Comparison of ENCODE assay signal across 29 cellular contexts in genomic region chr3:69210068-69210730, GRCh38.
"Had no signal": no experiment of that assay in that cellular context is flagged by ENCODE, and none has a peak within 500 bp of the region (broad histone marks: within the 10 kb centered on the region; RNA-seq: fewer than 3 reads in every experiment).

No MANE protein-coding gene starts in this region.

- H3K4me3 Mint-ChIP-seq: activated CD4-positive, alpha-beta memory T cell treated with anti-CD3 and anti-CD28 coated beads, Interleukin-2, amount 10 ng/mL, durations not matched to agents 7 days and 5 days; activated CD4-positive, alpha-beta T cell treated with anti-CD3 and anti-CD28 coated beads, Interleukin-2, amount 10 ng/mL, durations not matched to agents 7 days and 5 days; activated naive CD4-positive, alpha-beta T cell treated with anti-CD3 and anti-CD28 coated beads for 36 hours; activated naive CD8-positive, alpha-beta T cell treated with anti-CD3 and anti-CD28 coated beads, Interleukin-2, amount 10 ng/mL, durations not matched to agents 7 days and 5 days; effector memory CD8-positive, alpha-beta T cell; naive thymus-derived CD8-positive, alpha-beta T cell; stimulated activated memory B cell treated with anti-CD40 and anti-IgM and Interleukin-4, amounts not matched to agents 10 μg/mL and 1 μg/mL and 100 μg/mL, for 72 hours; stimulated activated naive CD8-positive, alpha-beta T cell treated with anti-CD3 and anti-CD28 coated beads, Interleukin-15, amount 100 ng/mL, for 72 hours; T-helper 17 cell had no signal

- H3K27ac Mint-ChIP-seq: activated CD4-positive, alpha-beta T cell treated with anti-CD3 and anti-CD28 coated beads, Interleukin-2, amount 10 ng/mL, durations not matched to agents 7 days and 5 days; activated naive CD4-positive, alpha-beta T cell treated with anti-CD3 and anti-CD28 coated beads for 36 hours; activated T-cell treated with anti-CD3 and anti-CD28 coated beads, Interleukin-2, amount 50 U/mL, for 72 hours; effector memory CD8-positive, alpha-beta T cell; naive thymus-derived CD8-positive, alpha-beta T cell; stimulated activated memory B cell treated with anti-CD40 and anti-IgM and Interleukin-4, amounts not matched to agents 10 μg/mL and 1 μg/mL and 100 μg/mL, for 72 hours; T-helper 17 cell had no signal

- H3K9me3 Mint-ChIP-seq: activated naive CD4-positive, alpha-beta T cell treated with anti-CD3 and anti-CD28 coated beads for 36 hours; activated T-cell treated with anti-CD3 and anti-CD28 coated beads, Interleukin-2, amount 50 U/mL, for 72 hours; effector memory CD8-positive, alpha-beta T cell; naive thymus-derived CD8-positive, alpha-beta T cell; stimulated activated memory B cell treated with anti-CD40 and anti-IgM and Interleukin-4, amounts not matched to agents 10 μg/mL and 1 μg/mL and 100 μg/mL, for 72 hours; stimulated activated naive CD8-positive, alpha-beta T cell treated with anti-CD3 and anti-CD28 coated beads, Interleukin-15, amount 100 ng/mL, for 72 hours had no signal

- ATAC-seq: activated CD4-positive, CD25-positive, alpha-beta regulatory T cell treated with anti-CD3 and anti-CD28 coated beads, Interleukin-2, amount 50 U/mL, for 24 hours; activated T-cell treated with anti-CD3 and anti-CD28 coated beads, Interleukin-2, amount 50 U/mL, for 72 hours; effector memory CD8-positive, alpha-beta T cell; heart left ventricle; naive thymus-derived CD8-positive, alpha-beta T cell; stimulated activated memory B cell treated with anti-CD40 and anti-IgM and Interleukin-4, amounts not matched to agents 10 μg/mL and 1 μg/mL and 100 μg/mL, for 72 hours; stimulated activated naive CD8-positive, alpha-beta T cell treated with anti-CD3 and anti-CD28 coated beads, Interleukin-15, amount 100 ng/mL, for 72 hours; T-helper 17 cell; upper lobe of right lung had no signal

- H3K4me1 Mint-ChIP-seq: stimulated activated memory B cell treated with anti-CD40 and anti-IgM and Interleukin-4, amounts not matched to agents 10 μg/mL and 1 μg/mL and 100 μg/mL, for 72 hours had no signal

- DNase-seq: activated CD4-positive, alpha-beta memory T cell treated with anti-CD3 and anti-CD28 coated beads, Interleukin-2, amount 10 ng/mL, durations not matched to agents 7 days and 5 days; activated CD4-positive, alpha-beta T cell treated with anti-CD3 and anti-CD28 coated beads, Interleukin-2, amount 10 ng/mL, durations not matched to agents 7 days and 5 days; activated effector memory CD4-positive, alpha-beta T cell treated with anti-CD3 and anti-CD28 coated beads, Interleukin-2, amount 50 U/mL, for 16 hours; activated naive CD4-positive, alpha-beta T cell treated with anti-CD3 and anti-CD28 coated beads for 36 hours; activated naive CD8-positive, alpha-beta T cell treated with anti-CD3 and anti-CD28 coated beads, Interleukin-2, amount 10 ng/mL, durations not matched to agents 7 days and 5 days; activated T-cell treated with anti-CD3 and anti-CD28 coated beads for 4 hours; activated T-cell treated with anti-CD3 and anti-CD28 coated beads, Interleukin-2, amount 50 U/mL, for 72 hours; amniotic stem cell; brain microvascular endothelial cell; cortex of kidney; effector memory CD8-positive, alpha-beta T cell; erythroblast; foreskin fibroblast; heart left ventricle; midbrain; naive thymus-derived CD8-positive, alpha-beta T cell; retina; sigmoid colon; small intestine; stimulated activated CD4-positive, alpha-beta T cell treated with anti-CD3 and anti-CD28 coated beads, Interleukin-4, amount 100 ng/mL, for 24 hours; stimulated activated naive CD8-positive, alpha-beta T cell treated with anti-CD3 and anti-CD28 coated beads, Interleukin-15, amount 100 ng/mL, for 72 hours; substantia nigra; T-helper 17 cell; T1000; upper lobe of right lung; WERI-Rb-1 had no signal

- H3K36me3 Mint-ChIP-seq: naive thymus-derived CD8-positive, alpha-beta T cell; stimulated activated memory B cell treated with anti-CD40 and anti-IgM and Interleukin-4, amounts not matched to agents 10 μg/mL and 1 μg/mL and 100 μg/mL, for 72 hours had no signal

- H3K4me3 ChIP-seq: heart left ventricle, prostate gland, sigmoid colon, upper lobe of right lung had no signal

- H3K27me3 ChIP-seq: brain microvascular endothelial cell, heart left ventricle, sigmoid colon, upper lobe of right lung had no signal

- H3K27me3 Mint-ChIP-seq: activated CD4-positive, alpha-beta memory T cell treated with anti-CD3 and anti-CD28 coated beads, Interleukin-2, amount 10 ng/mL, durations not matched to agents 7 days and 5 days; activated CD4-positive, alpha-beta T cell treated with anti-CD3 and anti-CD28 coated beads, Interleukin-2, amount 10 ng/mL, durations not matched to agents 7 days and 5 days; activated naive CD8-positive, alpha-beta T cell treated with anti-CD3 and anti-CD28 coated beads, Interleukin-2, amount 10 ng/mL, durations not matched to agents 7 days and 5 days; effector memory CD8-positive, alpha-beta T cell; naive thymus-derived CD8-positive, alpha-beta T cell; stimulated activated memory B cell treated with anti-CD40 and anti-IgM and Interleukin-4, amounts not matched to agents 10 μg/mL and 1 μg/mL and 100 μg/mL, for 72 hours; stimulated activated naive CD8-positive, alpha-beta T cell treated with anti-CD3 and anti-CD28 coated beads, Interleukin-15, amount 100 ng/mL, for 72 hours; T-helper 17 cell had no signal

- H3K9me3 ChIP-seq: heart left ventricle, prostate gland, sigmoid colon, upper lobe of right lung had no signal

- H3K36me3 ChIP-seq: brain microvascular endothelial cell, prostate gland, sigmoid colon, WERI-Rb-1 had no signal

- H3K27ac ChIP-seq: brain microvascular endothelial cell, heart left ventricle, prostate gland, sigmoid colon, upper lobe of right lung, WERI-Rb-1 had no signal

- H3K4me1 ChIP-seq: prostate gland, sigmoid colon had no signal
